In genomic region chr7:6288270-6288860, GRCh38 we compare ENCODE assay signal across 2 cellular contexts.
TF ChIP-seq lines count a peak whose summit lies in the region.

No MANE protein-coding gene starts in this region.

TF ChIP-seq in HEK293, 187 proteins besides CTCF, POLR2A, EP300 and RAD21 (continued from another document):
- TF ChIP-seq ZSCAN18 (tag by site-specific recombination; IDR thresholded peaks at IDR 0.05): no peak
- no peak for TF ChIP-seq KLF10 (tag by site-specific recombination; IDR thresholded peaks at IDR 0.05)
- TF ChIP-seq ZNF157 (tag by site-specific recombination; IDR thresholded peaks at IDR 0.05): no peak
- TF ChIP-seq PRDM4 (tag by site-specific recombination; IDR thresholded peaks at IDR 0.05): no peak
- TF ChIP-seq ZNF223 (tag by site-specific recombination; IDR thresholded peaks at IDR 0.05): no peak
- no peak for TF ChIP-seq ZFP69B (tag by site-specific recombination; IDR thresholded peaks at IDR 0.05)
- TF ChIP-seq ZNF501 (tag by site-specific recombination; IDR thresholded peaks at IDR 0.05): no peak
- no peak for TF ChIP-seq ZSCAN30 (tag by site-specific recombination; IDR thresholded peaks at IDR 0.05)
- peak; percentile 98 for TF ChIP-seq ZNF366 (tag by site-specific recombination; conservative IDR thresholded peaks at IDR 0.05)

TF ChIP-seq in K562, 482 proteins besides CTCF, POLR2A, EP300 and RAD21 (continued from another document):
- no peak for TF ChIP-seq ATF3 (IDR thresholded peaks at IDR 0.05)
- TF ChIP-seq ATF3 (CRISPR knock-in tag; conservative IDR thresholded peaks at IDR 0.05): no peak
- TF ChIP-seq ZNF512 (tag; IDR thresholded peaks at IDR 0.05): peak; percentile 86
- TF ChIP-seq HNRNPLL (IDR thresholded peaks at IDR 0.05; ENCODE audit: low read depth, low read length, poor library complexity, severe bottlenecking): no peak
- TF ChIP-seq KLF10 (CRISPR knock-in tag; IDR thresholded peaks at IDR 0.05): no peak
- TF ChIP-seq SAP30 (IDR thresholded peaks at IDR 0.05; ENCODE audit: borderline replicate concordance, insufficient read depth, low read depth, low read length, poor library complexity, severe bottlenecking): no peak
- TF ChIP-seq OTX1 (CRISPR knock-in tag; IDR thresholded peaks at IDR 0.05): 0 out of 2 replicates have a peak, but pooled peaks have one; percentile 57
- TF ChIP-seq ETV6 (IDR thresholded peaks at IDR 0.05; ENCODE audit: borderline replicate concordance in 1 of 2, low read depth in 2 of 2, low read length in 1 of 2): peak in 1 of 2 experiments; percentile 55; a peak in 1 of 4 replicates
- TF ChIP-seq ETV6 (CRISPR knock-in tag; IDR thresholded peaks at IDR 0.05; ENCODE audit: borderline replicate concordance): no peak
- no peak for TF ChIP-seq ILF3 (IDR thresholded peaks at IDR 0.05; ENCODE audit: borderline replicate concordance)
- peak; percentile 30 for TF ChIP-seq ARHGAP35 (IDR thresholded peaks at IDR 0.05; ENCODE audit: partially characterized antibody)
- TF ChIP-seq ZNF121 (CRISPR knock-in tag; conservative IDR thresholded peaks at IDR 0.05): peak; percentile 83
- TF ChIP-seq ZKSCAN1 (IDR thresholded peaks at IDR 0.05; ENCODE audit: low read depth, low read length): no peak
- no peak for TF ChIP-seq E2F5 (CRISPR knock-in tag; IDR thresholded peaks at IDR 0.05)
- TF ChIP-seq MCM7 (IDR thresholded peaks at IDR 0.05): no peak
- no peak for TF ChIP-seq KAT2B (IDR thresholded peaks at IDR 0.05; ENCODE audit: low read depth, low read length)
- TF ChIP-seq SMARCC2 (IDR thresholded peaks at IDR 0.05; ENCODE audit: low read depth): no peak
- no peak for TF ChIP-seq HINFP (tag; conservative IDR thresholded peaks at IDR 0.05; ENCODE audit: low read depth)
- TF ChIP-seq THRB (CRISPR knock-in tag; conservative IDR thresholded peaks at IDR 0.05): peak; percentile 66; the same call in 1 of the 2 replicates
- TF ChIP-seq MITF (IDR thresholded peaks at IDR 0.05): no peak
- TF ChIP-seq EHMT2 (IDR thresholded peaks at IDR 0.05): no peak
- no peak for TF ChIP-seq CHD1 (IDR thresholded peaks at IDR 0.05; ENCODE audit: low read length)
- TF ChIP-seq BCOR (IDR thresholded peaks at IDR 0.05): 0 out of 2 replicates have a peak, but pooled peaks have one; percentile 31
- no peak for TF ChIP-seq FOXO4 (CRISPR knock-in tag; IDR thresholded peaks at IDR 0.05)
- 0 out of 2 replicates have a peak, but pooled peaks have one; percentile 39 for TF ChIP-seq ZBTB2 (IDR thresholded peaks at IDR 0.05)
- no peak for TF ChIP-seq POLR3A (IDR thresholded peaks at IDR 0.05; ENCODE audit: borderline replicate concordance, extremely low read depth, insufficient read depth, insufficient read length)
- no peak for TF ChIP-seq TFAM (CRISPR knock-in tag; conservative IDR thresholded peaks at IDR 0.05)
- peak; percentile 74; the same call in 1 of the 2 replicates for TF ChIP-seq ZBTB26 (CRISPR knock-in tag; IDR thresholded peaks at IDR 0.05)
